In genomic region chr5:67610191-67610912, GRCh38 we compare ENCODE assay signal across 19 cellular contexts.
"Had no signal": no experiment of that assay in that cellular context is flagged by ENCODE, and none has a peak within 500 bp of the region (broad histone marks: within the 10 kb centered on the region; RNA-seq: fewer than 3 reads in every experiment).

No MANE protein-coding gene starts in this region.

- H3K4me3 ChIP-seq: dorsolateral prefrontal cortex, gastroesophageal sphincter, right atrium auricular region, suprapubic skin, thyroid gland, upper lobe of left lung, uterus had no signal

- H3K27ac ChIP-seq: dorsolateral prefrontal cortex, gastroesophageal sphincter, right atrium auricular region, suprapubic skin, thyroid gland, upper lobe of left lung, uterus had no signal

- H3K4me1 ChIP-seq: gastroesophageal sphincter, right atrium auricular region, suprapubic skin, thyroid gland, upper lobe of left lung, uterus had no signal

- H3K36me3 ChIP-seq: gastroesophageal sphincter, right atrium auricular region, suprapubic skin, thyroid gland, upper lobe of left lung, uterus had no signal

- H3K9me3 ChIP-seq: gastroesophageal sphincter, right atrium auricular region, suprapubic skin, thyroid gland, upper lobe of left lung, uterus had no signal

- H3K27me3 ChIP-seq: dorsolateral prefrontal cortex, gastroesophageal sphincter, right atrium auricular region, suprapubic skin, thyroid gland, upper lobe of left lung, uterus had no signal

- DNase-seq: cortex of kidney; dorsolateral prefrontal cortex; effector CD8-positive, alpha-beta T cell; glutamatergic neuron; islet precursor cell; mammary epithelial cell; naive thymus-derived CD8-positive, alpha-beta T cell; posterior cingulate gyrus; stimulated activated CD4-positive, alpha-beta T cell treated with anti-CD3 and anti-CD28 coated beads, Interleukin-4, amount 100 ng/mL, for 1 hour; stimulated activated CD8-positive, alpha-beta memory T cell treated with anti-CD3 and anti-CD28 coated beads, Interleukin-4, amount 100 ng/mL, for 48 hours; stimulated activated naive CD8-positive, alpha-beta T cell treated with anti-CD3 and anti-CD28 coated beads, Interleukin-15, Interleukin-2, amounts not matched to agents 100 U/mL and 50 U/mL, for 24 hours; thyroid gland; upper lobe of left lung; uterus had no signal

- ATAC-seq: gastroesophageal sphincter; left lobe of liver; naive thymus-derived CD8-positive, alpha-beta T cell; stimulated activated effector memory CD8-positive, alpha-beta T cell treated with anti-CD3 and anti-CD28 coated beads, Interleukin-12 subunit alpha, Interleukin-12 subunit beta, amount 100 ng/mL, for 72 hours; stimulated activated naive CD8-positive, alpha-beta T cell treated with anti-CD3 and anti-CD28 coated beads, Interleukin-15, Interleukin-2, amounts not matched to agents 100 U/mL and 50 U/mL, for 24 hours had no signal
